ENCODE assay signal across 1 cellular context in genomic region chr7:70756789-70757188, GRCh38.
TF ChIP-seq lines count a peak whose summit lies in the region.

No MANE protein-coding gene starts in this region.

TF ChIP-seq in GM23338, 12 proteins besides CTCF, POLR2A, EP300 and RAD21 (continued from another document):
- TF ChIP-seq ZNF462 (CRISPR knock-in tag; IDR thresholded peaks at IDR 0.05), result no peak
- no peak for TF ChIP-seq NANOG (IDR thresholded peaks at IDR 0.05; ENCODE audit: borderline replicate concordance)
- no peak for TF ChIP-seq CREB1 (CRISPR knock-in tag; IDR thresholded peaks at IDR 0.05; ENCODE audit: low read depth)
